8 cellular contexts compared by ENCODE assay signal in genomic region chr7:66592597-66593146, GRCh38. TPM values are rescaled to one million over a fixed set of nuclear protein-coding genes. Genes with fewer than 3 reads are reported as not detected.
DNase-seq lines count a peak whose midpoint lies in the region; ATAC-seq and TF ChIP-seq lines count a peak whose summit lies in the region.
"Not testable (repeated sequence)": the region's sequence is repeated elsewhere in the genome, so short reads cannot be mapped to it uniquely, and the experiment has no call there.

No MANE protein-coding gene starts in this region.

- not testable (repeated sequence) for H3K4me1 ChIP-seq in H9 (ENCODE audit: insufficient read depth, low read length); neural progenitor cell
- peaks cover 18 to 25% of the 10 kb centered on the region in 2 donors for H3K4me1 ChIP-seq in thoracic aorta (ENCODE audit: control insufficient read depth in 1 of 2, low read depth in 2 of 2)

- not testable (repeated sequence) for H3K27me3 ChIP-seq in H9 (ENCODE audit: insufficient read depth, low read length); neural progenitor cell; thoracic aorta (replicated peaks; ENCODE audit: insufficient read depth)

- H3K14ac ChIP-seq in H9 (ENCODE audit: insufficient read depth, low read length), result not testable (repeated sequence)

- not testable (repeated sequence) for H3K27me3 Mint-ChIP-seq in H9 (ENCODE audit: low read depth); IgD-negative memory B cell; activated CD4-positive, alpha-beta T cell treated with anti-CD3 and anti-CD28 coated beads, Interleukin-2, amount 10 ng/mL, durations not matched to agents 7 days and 5 days; central memory CD8-positive, alpha-beta T cell; neural progenitor cell (ENCODE audit: insufficient read depth, low read depth)

- H2BK5ac ChIP-seq in H9 (ENCODE audit: insufficient read length, low read length), result not testable (repeated sequence)

- peak overlapping the region; percentile 97 to 99 (median 99) for H3K27ac Mint-ChIP-seq in H9
- H3K27ac Mint-ChIP-seq in IgD-negative memory B cell, result peak overlapping the region; percentile 82 to 98 (median 96)
- peak overlapping the region; percentile 93 for H3K27ac Mint-ChIP-seq in activated CD4-positive, alpha-beta T cell treated with anti-CD3 and anti-CD28 coated beads, Interleukin-2, amount 10 ng/mL, durations not matched to agents 7 days and 5 days
- peak overlapping the region; percentile 97 for H3K27ac Mint-ChIP-seq in central memory CD8-positive, alpha-beta T cell (ENCODE audit: low read depth)
- peak overlapping the region; percentile 70 for H3K27ac Mint-ChIP-seq in neural progenitor cell

- not testable (repeated sequence) for H3K27ac ChIP-seq in H9 (ENCODE audit: insufficient read length, low read depth, low read length)
- H3K27ac ChIP-seq in neural progenitor cell (peak overlapping the region; percentile 96), thoracic aorta (peak overlapping the region; percentile 97 to 98)

- not testable (repeated sequence) for H2BK20ac ChIP-seq in H9 (ENCODE audit: low read depth, low read length, poor library complexity, severe bottlenecking)

- peaks cover 14 to 33% (median 26%) of the 10 kb centered on the region in 3 experiments; a peak in 6 of 7 replicates for H3K36me3 Mint-ChIP-seq in H9 (ENCODE audit: insufficient read depth in 1 of 3, low read depth in 3 of 3)
- H3K36me3 Mint-ChIP-seq in IgD-negative memory B cell; activated CD4-positive, alpha-beta T cell treated with anti-CD3 and anti-CD28 coated beads, Interleukin-2, amount 10 ng/mL, durations not matched to agents 7 days and 5 days (ENCODE audit: low read depth); central memory CD8-positive, alpha-beta T cell (ENCODE audit: insufficient read depth); neural progenitor cell: not testable (repeated sequence)

- peaks cover 19 to 28% of the 10 kb centered on the region in 2 experiments for H3K4me1 Mint-ChIP-seq in H9
- peaks cover 30 to 36% (median 34%) of the 10 kb centered on the region in 3 donors for H3K4me1 Mint-ChIP-seq in IgD-negative memory B cell
- H3K4me1 Mint-ChIP-seq in activated CD4-positive, alpha-beta T cell treated with anti-CD3 and anti-CD28 coated beads, Interleukin-2, amount 10 ng/mL, durations not matched to agents 7 days and 5 days, result peaks cover 40% of the 10 kb centered on the region
- peaks cover 36% of the 10 kb centered on the region for H3K4me1 Mint-ChIP-seq in central memory CD8-positive, alpha-beta T cell
- H3K4me1 Mint-ChIP-seq in neural progenitor cell, result peaks cover 28% of the 10 kb centered on the region

- not testable (repeated sequence) for H3K4ac ChIP-seq in H9 (ENCODE audit: low read depth, low read length)

- not testable (repeated sequence) for H4K8ac ChIP-seq in H9 (replicated peaks; ENCODE audit: insufficient read length, low read depth, low read length)

- H4K20me1 ChIP-seq in H9 (ENCODE audit: control insufficient read depth, insufficient read depth, insufficient read length), result not testable (repeated sequence)
- peaks cover 39% of the 10 kb centered on the region for H4K20me1 ChIP-seq in neural progenitor cell (ENCODE audit: low read depth)

- peaks cover 24 to 29% of the 10 kb centered on the region in 2 experiments for H3K9me3 Mint-ChIP-seq in H9
- H3K9me3 Mint-ChIP-seq in IgD-negative memory B cell; activated CD4-positive, alpha-beta T cell treated with anti-CD3 and anti-CD28 coated beads, Interleukin-2, amount 10 ng/mL, durations not matched to agents 7 days and 5 days; central memory CD8-positive, alpha-beta T cell; neural progenitor cell: not testable (repeated sequence)

- peak overlapping the region; percentile 35 for H3K18ac ChIP-seq in H9 (ENCODE audit: insufficient read length, low read depth, low read length)

- not testable (repeated sequence) for H4K91ac ChIP-seq in H9 (ENCODE audit: insufficient read length, low read depth, low read length)

- not testable (repeated sequence) for H3K56ac ChIP-seq in H9 (ENCODE audit: insufficient read length, low read depth, low read length)

- not testable (repeated sequence) for H2BK12ac ChIP-seq in H9 (ENCODE audit: insufficient read length, low read depth, low read length)

- H3K79me1 ChIP-seq in H9 (ENCODE audit: insufficient read depth, low read depth, low read length, poor library complexity, severe bottlenecking), result not testable (repeated sequence)

- H3K4me2 ChIP-seq in H9 (ENCODE audit: insufficient read depth, insufficient read length, low read length), result peak overlapping the region; percentile 3
- H3K4me2 ChIP-seq in neural progenitor cell, result peak overlapping the region; percentile 87

- H2AK5ac ChIP-seq in H9 (ENCODE audit: insufficient read length, low read length), result not testable (repeated sequence)

- H3K36me3 ChIP-seq in neural progenitor cell, thoracic aorta: not testable (repeated sequence)

- CTCF ChIA-PET in activated CD4-positive, alpha-beta T cell treated with anti-CD3 and anti-CD28 coated beads, Interleukin-2, amount 10 ng/mL, durations not matched to agents 7 days and 5 days (lab: Charles Lee), result interaction anchor here (0.6 kb wide), 1 partner anchor 34 kb away, joined by 4 read pairs; no protein-coding TSS in a partner anchor

- not testable (repeated sequence) for H2AFZ ChIP-seq in H9 (ENCODE audit: low read length)
- H2AFZ ChIP-seq in neural progenitor cell (replicated peaks), result peak overlapping the region; percentile 70

- not testable (repeated sequence) for DNase-seq in GM12865 (ENCODE audit: low read depth); H9; activated CD4-positive, alpha-beta T cell treated with anti-CD3 and anti-CD28 coated beads, Interleukin-2, amount 10 ng/mL, durations not matched to agents 7 days and 5 days; central memory CD8-positive, alpha-beta T cell (ENCODE audit: low spot score in 2 of 2); neural progenitor cell (ENCODE audit: low spot score); thoracic aorta (ENCODE audit: low spot score)

- H3K4me3 ChIP-seq in GM12865 (ENCODE audit: low read depth, low read length) (peak overlapping the region; percentile 94), iPS-11a (ENCODE audit: low read depth, low read length) (peak overlapping the region; percentile 77), neural progenitor cell (peak overlapping the region; percentile 87), thoracic aorta (peak overlapping the region; percentile 99)

- not testable (repeated sequence) for H4K5ac ChIP-seq in H9 (ENCODE audit: insufficient read length, low read depth, low read length)

- ATAC-seq in central memory CD8-positive, alpha-beta T cell (replicated peaks; ENCODE audit: extremely low read depth, poor library complexity, severe bottlenecking), result peak; percentile 3
- not testable (repeated sequence) for ATAC-seq in thoracic aorta (ENCODE audit: insufficient number of reproducible peaks, low FRiP score, low read depth)

- not testable (repeated sequence) for H3K9me3 ChIP-seq in H9 (ENCODE audit: control insufficient read depth, low read depth, low read length); neural progenitor cell (ENCODE audit: low read depth); thoracic aorta

- H3T11ph ChIP-seq in H9 (ENCODE audit: low read length), result not testable (repeated sequence)

- not testable (repeated sequence) for H2BK15ac ChIP-seq in H9 (ENCODE audit: low read depth, low read length)

- not testable (repeated sequence) for H2BK120ac ChIP-seq in H9 (ENCODE audit: low read depth, low read length, poor library complexity, severe bottlenecking)

- H3K23ac ChIP-seq in H9 (ENCODE audit: insufficient read length, low read depth, low read length), result not testable (repeated sequence)

- H3K23me2 ChIP-seq in H9 (ENCODE audit: insufficient read length, low read depth, low read length, poor library complexity, severe bottlenecking), result not testable (repeated sequence)

- POLR2A ChIA-PET in activated CD4-positive, alpha-beta T cell treated with anti-CD3 and anti-CD28 coated beads, Interleukin-2, amount 10 ng/mL, durations not matched to agents 7 days and 5 days (lab: Charles Lee), result not testable (repeated sequence)

- H3K79me2 ChIP-seq in H9 (ENCODE audit: insufficient read depth, low read length) (peaks cover 24% of the 10 kb centered on the region; the same call in 1 of the 2 replicates), neural progenitor cell (ENCODE audit: low read depth) (peaks cover 54% of the 10 kb centered on the region)

- no CpG with 5 or more reads among the region's 4 CpGs for WGBS in H9 (ENCODE audit: extremely low coverage, insufficient read length, low lambda C conversion rate)

- H3F3A ChIP-seq in neural progenitor cell (ENCODE audit: low read depth), result not testable (repeated sequence)

- H3K9ac ChIP-seq in H9 (ENCODE audit: extremely low read depth, insufficient read length, low read length); neural progenitor cell: not testable (repeated sequence)

- TF ChIP-seq CTCF in GM12865 (IDR thresholded peaks at IDR 0.05; ENCODE audit: insufficient read depth, low read depth, low read length, missing control alignments); H9 (conservative IDR thresholded peaks at IDR 0.05); neural progenitor cell (IDR thresholded peaks at IDR 0.05); thoracic aorta (IDR thresholded peaks at IDR 0.05): not testable (repeated sequence)

- peak overlapping the region; percentile 93 to 96 for H3K4me3 Mint-ChIP-seq in H9
- peak overlapping the region; percentile 91 to 100 (median 98) for H3K4me3 Mint-ChIP-seq in IgD-negative memory B cell
- H3K4me3 Mint-ChIP-seq in activated CD4-positive, alpha-beta T cell treated with anti-CD3 and anti-CD28 coated beads, Interleukin-2, amount 10 ng/mL, durations not matched to agents 7 days and 5 days, result peak overlapping the region; percentile 95
- peak overlapping the region; percentile 95 for H3K4me3 Mint-ChIP-seq in central memory CD8-positive, alpha-beta T cell
- H3K4me3 Mint-ChIP-seq in neural progenitor cell, result peak overlapping the region; percentile 96

RNA-seq across cellular contexts. Expression of gene KCTD7, which starts 36.0 kb away (rescaled TPM):
- total RNA-seq in H9 (2021) (8.9 and 10.0 TPM in 2 replicates), neural progenitor cell (ENCODE audit: low replicate concordance) (9.2 and 18.8 TPM in 2 replicates), thoracic aorta (10 to 100 TPM; 24.5 to 31.0 TPM)
- polyA plus RNA-seq in IgD-negative memory B cell, result 15.7 TPM
- total RNA-seq in activated CD4-positive, alpha-beta T cell treated with anti-CD3 and anti-CD28 coated beads, Interleukin-2, amount 10 ng/mL, durations not matched to agents 7 days and 5 days, result 10 to 100 TPM; 40.0 to 41.3 TPM
